8 cellular contexts compared by ENCODE assay signal in genomic region chr15:34038023-34038403, GRCh38. TPM values are rescaled to one million over a fixed set of nuclear protein-coding genes. Genes with fewer than 3 reads are reported as not detected.
DNase-seq lines count a peak whose midpoint lies in the region; ATAC-seq and TF ChIP-seq lines count a peak whose summit lies in the region.

No MANE protein-coding gene starts in this region.

- no peak for TF ChIP-seq CTCF in stomach (IDR thresholded peaks at IDR 0.05)

- H3K27me3 ChIP-seq in iPS-15b (ENCODE audit: control insufficient read depth, insufficient read depth, low read length) (peaks cover 28% of the 10 kb centered on the region), stomach (no peaks in the 10 kb centered on the region)

- no peaks in the 10 kb centered on the region for H3K27me3 Mint-ChIP-seq in activated CD4-positive, alpha-beta memory T cell treated with anti-CD3 and anti-CD28 coated beads for 36 hours

- TF ChIP-seq POLR2A in stomach (IDR thresholded peaks at IDR 0.05) = no peak

- DNase-seq in activated CD4-positive, alpha-beta memory T cell treated with anti-CD3 and anti-CD28 coated beads for 36 hours = no peak
- DNase-seq in stomach = no peak
- no peak for DNase-seq in NCI-H1436 (lab: John Stamatoyannopoulos, UW)

- 0 to 1% (median 0%) methylated on average over 6 to 11 of the region's 11 CpGs for WGBS in stomach, 5 donors

- H3K9me3 ChIP-seq in iPS-15b (ENCODE audit: control insufficient read depth, insufficient read depth, low read length) (no peaks in the 10 kb centered on the region), stomach (no peaks in the 10 kb centered on the region)

- H3K36me3 Mint-ChIP-seq in activated CD4-positive, alpha-beta memory T cell treated with anti-CD3 and anti-CD28 coated beads for 36 hours = no peaks in the 10 kb centered on the region

- no peaks in the 10 kb centered on the region for H3K9me3 Mint-ChIP-seq in activated CD4-positive, alpha-beta memory T cell treated with anti-CD3 and anti-CD28 coated beads for 36 hours

- H3K4me3 Mint-ChIP-seq in activated CD4-positive, alpha-beta memory T cell treated with anti-CD3 and anti-CD28 coated beads for 36 hours = peak overlapping the region; percentile 85

- H3K4me1 ChIP-seq in iPS-15b (ENCODE audit: control insufficient read depth, insufficient read depth, low read length) (peaks cover 6% of the 10 kb centered on the region), stomach (peaks cover 3 to 32% (median 19%) of the 10 kb centered on the region in 4 donors)

- peak overlapping the region; percentile 78 for H3K4me3 ChIP-seq in iPS-15b (ENCODE audit: low read depth, low read length)
- H3K4me3 ChIP-seq in stomach = peak overlapping the region; percentile 72 to 89 (median 78)

- peak; percentile 13 for ATAC-seq in GM18502 (IDR thresholded peaks at IDR 0.05; ENCODE audit: poor library complexity, unreplicated experiment)
- peak; percentile 0 for ATAC-seq in HG02981 (IDR thresholded peaks at IDR 0.05; ENCODE audit: unreplicated experiment)
- no peak for ATAC-seq in HG02759 (IDR thresholded peaks at IDR 0.05; ENCODE audit: unreplicated experiment)
- ATAC-seq in GM18519 (IDR thresholded peaks at IDR 0.05; ENCODE audit: low FRiP score, unreplicated experiment) = no peak

- CTCF ChIA-PET in activated CD4-positive, alpha-beta memory T cell treated with anti-CD3 and anti-CD28 coated beads for 36 hours (lab: Charles Lee) = no interaction called here

- intact Hi-C loops in activated CD4-positive, alpha-beta memory T cell treated with anti-CD3 and anti-CD28 coated beads for 36 hours (cut with micrococcal nuclease) = loop anchor here (2.0 kb wide), 1 partner anchor 297 kb away; no protein-coding TSS in a partner anchor
- intact Hi-C loops in stomach (cut with DNase I; ENCODE audit: low total_unique reads) = no loop called here

- TF ChIP-seq EP300 in stomach (IDR thresholded peaks at IDR 0.05) = no peak

- peak overlapping the region; percentile 74 for H3K9ac ChIP-seq in iPS-15b (ENCODE audit: low read depth, low read length)

- H3K36me3 ChIP-seq in iPS-15b (ENCODE audit: control insufficient read depth, insufficient read depth, low read length) (no peaks in the 10 kb centered on the region), stomach (no peaks in the 10 kb centered on the region)

- H3K27ac ChIP-seq in stomach = peak overlapping the region; percentile 87 to 97 (median 94)

- peak overlapping the region; percentile 90 for H3K27ac Mint-ChIP-seq in activated CD4-positive, alpha-beta memory T cell treated with anti-CD3 and anti-CD28 coated beads for 36 hours

- POLR2A ChIA-PET in activated CD4-positive, alpha-beta memory T cell treated with anti-CD3 and anti-CD28 coated beads for 36 hours (lab: Charles Lee) = no interaction called here

- H3K4me1 Mint-ChIP-seq in activated CD4-positive, alpha-beta memory T cell treated with anti-CD3 and anti-CD28 coated beads for 36 hours (ENCODE audit: low read depth) = peaks cover 25% of the 10 kb centered on the region

RNA-seq across cellular contexts. Expression of gene AVEN, which starts 1.0 kb away (rescaled TPM):
- 10 to 100 TPM; 13.1 to 13.4 TPM for total RNA-seq in activated CD4-positive, alpha-beta memory T cell treated with anti-CD3 and anti-CD28 coated beads for 36 hours
- 10 to 100 TPM in 4 of 5 donors, not detected in 1; 13.2 to 89.8 (median 26.8) TPM for total RNA-seq in stomach
- 10 to 100 TPM in 2 of 3 donors, 1 to 10 TPM in 1; 8.6 to 15.4 (median 14.4) TPM for polyA plus RNA-seq in stomach

Comparison
In these comparisons a context has a peak if more than half of its experiments do, and no peak if none do; other contexts are left out.
1. ATAC-seq: peak in GM18502 (single experiment) and HG02981 (single experiment); none in HG02759 (single experiment) and GM18519 (single experiment).